ENCODE assay signal across 8 cellular contexts in genomic region chr3:15629860-15630597, GRCh38. TPM values are rescaled to one million over a fixed set of nuclear protein-coding genes. Genes with fewer than 3 reads are reported as not detected.
A peak's percentile ranks its signal among the peaks of the same experiment; 100 is the strongest.
DNase-seq lines count a peak whose midpoint lies in the region; ATAC-seq and TF ChIP-seq lines count a peak whose summit lies in the region.

No MANE protein-coding gene starts in this region.

- no peaks in the 10 kb centered on the region for H3K27me3 ChIP-seq in CD8-positive, alpha-beta memory T cell (ENCODE audit: insufficient read depth, low read length, poor library complexity, severe bottlenecking)
- no peaks in the 10 kb centered on the region for H3K27me3 ChIP-seq in tibial nerve

- no peaks in the 10 kb centered on the region for H3K9me3 ChIP-seq in CD8-positive, alpha-beta memory T cell (ENCODE audit: low read length)
- H3K9me3 ChIP-seq in tibial nerve, result no peaks in the 10 kb centered on the region

- no peak overlapping the region for H3K27ac ChIP-seq in CD8-positive, alpha-beta memory T cell (ENCODE audit: low read depth, low read length)
- peak overlapping the region in 2 of 4 donors; percentile 83 to 84 for H3K27ac ChIP-seq in tibial nerve

- peak overlapping the region in 4 of 8 donors; percentile 1 to 77 (median 47) for H3K27ac Mint-ChIP-seq in CD8-positive, alpha-beta memory T cell
- H3K27ac Mint-ChIP-seq in natural killer cell treated with Interleukin-12 subunit alpha and Interleukin-12 subunit beta and Interleukin-15 and Interleukin-18, amount 100 ng/mL, for 72 hours, result peak overlapping the region; percentile 58 to 77

- H3K4me3 ChIP-seq in CD8-positive, alpha-beta memory T cell (ENCODE audit: low read length), result peak overlapping the region; percentile 7
- H3K4me3 ChIP-seq in tibial nerve, result peak overlapping the region in 3 of 4 donors; percentile 1 to 31 (median 10)

- H3K36me3 ChIP-seq in CD8-positive, alpha-beta memory T cell (ENCODE audit: insufficient read depth, low read length), result no peaks in the 10 kb centered on the region
- no peaks in the 10 kb centered on the region for H3K36me3 ChIP-seq in tibial nerve

- peak; percentile 35 to 75 (median 52) for DNase-seq in CD8-positive, alpha-beta memory T cell
- peak; percentile 42 to 92 for DNase-seq in NOMO-1 (lab: John Stamatoyannopoulos, UW; ENCODE audit: unreplicated experiment in 2 of 2)
- DNase-seq in activated T-cell treated with anti-CD3 and anti-CD28 coated beads for 48 hours (ENCODE audit: low read depth), result peak; percentile 27
- DNase-seq in fibroblast of gingiva (ENCODE audit: low read depth), result peak; percentile 81
- peak; percentile 81 for DNase-seq in natural killer cell treated with Interleukin-12 subunit alpha and Interleukin-12 subunit beta and Interleukin-15 and Interleukin-18, amount 100 ng/mL, for 72 hours (ENCODE audit: low spot score)
- DNase-seq in tibial nerve (ENCODE audit: low spot score in 2 of 2), result peak in 1 of 2 donors; percentile 79

- TF ChIP-seq POLR2A in tibial nerve (IDR thresholded peaks at IDR 0.05), result no peak

- WGBS in tibial nerve, 2 donors, result 41 to 42% methylated on average over 10 of the region's 10 CpGs

- H3K36me3 Mint-ChIP-seq in CD8-positive, alpha-beta memory T cell, result peaks cover 0 to 12% (median 6%) of the 10 kb centered on the region in 3 donors
- no peaks in the 10 kb centered on the region for H3K36me3 Mint-ChIP-seq in natural killer cell treated with Interleukin-12 subunit alpha and Interleukin-12 subunit beta and Interleukin-15 and Interleukin-18, amount 100 ng/mL, for 72 hours

- POLR2A ChIA-PET in CD8-positive, alpha-beta memory T cell (lab: Charles Lee), result no interaction called here

- CTCF ChIA-PET in CD8-positive, alpha-beta memory T cell (lab: Charles Lee), result interaction anchor here (0.8 to 2.4 kb wide), 9 partner anchors 13 to 184 kb away, joined by 3 to 13 read pairs (median 3); no protein-coding TSS in a partner anchor

- peak; percentile 72 to 90 (median 75) for TF ChIP-seq CTCF in tibial nerve (IDR thresholded peaks at IDR 0.05)

- ATAC-seq in GM19328 (IDR thresholded peaks at IDR 0.05; ENCODE audit: unreplicated experiment) (peak; percentile 96), HG03432 (IDR thresholded peaks at IDR 0.05; ENCODE audit: unreplicated experiment) (peak; percentile 98)
- ATAC-seq in natural killer cell treated with Interleukin-12 subunit alpha and Interleukin-12 subunit beta and Interleukin-15 and Interleukin-18, amount 100 ng/mL, for 72 hours, result peak; percentile 95 to 97

- H3K4me1 Mint-ChIP-seq in CD8-positive, alpha-beta memory T cell, result peaks cover 18 to 39% (median 33%) of the 10 kb centered on the region in 3 donors
- H3K4me1 Mint-ChIP-seq in natural killer cell treated with Interleukin-12 subunit alpha and Interleukin-12 subunit beta and Interleukin-15 and Interleukin-18, amount 100 ng/mL, for 72 hours (ENCODE audit: low read depth in 2 of 2), result peaks cover 39 to 44% of the 10 kb centered on the region in 2 donors

- H3K9me3 Mint-ChIP-seq in CD8-positive, alpha-beta memory T cell, result no peaks in the 10 kb centered on the region
- no peaks in the 10 kb centered on the region for H3K9me3 Mint-ChIP-seq in natural killer cell treated with Interleukin-12 subunit alpha and Interleukin-12 subunit beta and Interleukin-15 and Interleukin-18, amount 100 ng/mL, for 72 hours

- peak overlapping the region in 6 of 7 donors; percentile 6 to 70 (median 34) for H3K4me3 Mint-ChIP-seq in CD8-positive, alpha-beta memory T cell
- peak overlapping the region; percentile 41 for H3K4me3 Mint-ChIP-seq in natural killer cell treated with Interleukin-12 subunit alpha and Interleukin-12 subunit beta and Interleukin-15 and Interleukin-18, amount 100 ng/mL, for 72 hours

- peaks cover 12% of the 10 kb centered on the region for H3K4me1 ChIP-seq in CD8-positive, alpha-beta memory T cell (ENCODE audit: insufficient read depth, low read length)
- peaks cover 0 to 44% (median 20%) of the 10 kb centered on the region in 4 donors for H3K4me1 ChIP-seq in tibial nerve

- peak in 1 of 2 donors; percentile 68 for TF ChIP-seq EP300 in tibial nerve (IDR thresholded peaks at IDR 0.05)

- no peaks in the 10 kb centered on the region for H3K27me3 Mint-ChIP-seq in CD8-positive, alpha-beta memory T cell
- H3K27me3 Mint-ChIP-seq in natural killer cell treated with Interleukin-12 subunit alpha and Interleukin-12 subunit beta and Interleukin-15 and Interleukin-18, amount 100 ng/mL, for 72 hours, result no peaks in the 10 kb centered on the region

RNA-seq across cellular contexts. Expression of gene BTD, which starts 28.5 kb away (rescaled TPM):
- total RNA-seq in CD8-positive, alpha-beta memory T cell, result 1 to 10 TPM; 5.5 to 6.0 TPM
- 20.7 TPM for polyA plus RNA-seq in CD8-positive, alpha-beta memory T cell
- 1 to 10 TPM; 6.8 to 8.3 TPM for total RNA-seq in natural killer cell treated with Interleukin-12 subunit alpha and Interleukin-12 subunit beta and Interleukin-15 and Interleukin-18, amount 100 ng/mL, for 72 hours
- 10 to 100 TPM; 14.4 to 50.0 (median 40.2) TPM for total RNA-seq in tibial nerve

RNA-seq across cellular contexts. Expression of gene HACL1, which starts 28.7 kb away (rescaled TPM):
- total RNA-seq in CD8-positive, alpha-beta memory T cell, result 10 to 100 TPM; 34.6 to 37.7 TPM
- 35.0 TPM for polyA plus RNA-seq in CD8-positive, alpha-beta memory T cell
- 10 to 100 TPM; 24.4 to 28.0 TPM for total RNA-seq in natural killer cell treated with Interleukin-12 subunit alpha and Interleukin-12 subunit beta and Interleukin-15 and Interleukin-18, amount 100 ng/mL, for 72 hours
- total RNA-seq in tibial nerve, result 10 to 100 TPM; 19.0 to 33.3 (median 24.2) TPM
